Comparison of ENCODE assay signal across 8 cellular contexts in the genomic region with DNA sequence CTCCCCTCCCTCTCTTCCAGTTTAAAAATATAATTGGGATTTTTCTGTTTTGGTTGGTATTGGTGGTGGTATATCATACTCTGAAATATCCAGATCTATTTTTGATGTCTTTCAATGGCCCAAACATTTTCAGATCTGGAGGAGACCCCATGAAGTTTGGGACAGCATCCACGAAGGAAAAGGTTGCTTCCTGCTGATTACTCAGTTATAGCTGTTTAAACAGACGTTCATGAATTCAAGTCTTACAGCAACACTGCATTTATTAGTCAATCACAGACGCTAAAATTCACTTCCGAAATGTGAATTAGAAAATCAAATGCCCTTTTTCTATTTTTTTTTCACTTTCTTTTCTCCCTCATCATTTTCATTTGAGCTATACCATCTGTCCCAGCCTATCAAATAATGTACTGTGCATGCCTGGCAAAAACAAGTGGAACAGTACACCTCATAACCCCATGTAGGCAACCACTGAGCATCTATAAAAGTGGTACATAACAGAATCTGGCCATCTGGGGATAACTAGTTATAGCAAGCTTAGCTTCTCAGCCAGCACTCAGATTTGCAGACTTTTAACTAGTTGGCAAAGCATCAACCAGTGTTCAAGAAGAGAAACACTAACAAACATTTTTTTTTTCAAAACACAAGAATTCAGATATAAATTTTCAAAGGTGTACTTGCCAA.
A peak's percentile ranks its signal among the peaks of the same experiment; 100 is the strongest.
DNase-seq lines count a peak whose midpoint lies in the region; ATAC-seq, FAIRE-seq and TF ChIP-seq lines count a peak whose summit lies in the region.

No MANE protein-coding gene starts in this region.

- peak overlapping the region; percentile 91 for H3K4me2 ChIP-seq in keratinocyte (ENCODE audit: control insufficient read depth, extremely low read depth, insufficient read depth, low read depth, low read length)

- H3K27ac ChIP-seq in keratinocyte (ENCODE audit: control insufficient read depth, insufficient read depth, low read length): peak overlapping the region; percentile 83
- H3K27ac ChIP-seq in thymus (ENCODE audit: low read depth): peak overlapping the region; percentile 83

- peak overlapping the region; percentile 88 for H3K4me3 Mint-ChIP-seq in activated CD4-positive, alpha-beta T cell treated with anti-CD3 and anti-CD28 coated beads, Interleukin-2, amount 10 ng/mL, durations not matched to agents 24 days and 14 days
- H3K4me3 Mint-ChIP-seq in activated CD8-positive, alpha-beta T cell treated with anti-CD3 and anti-CD28 coated beads, Interleukin-2, amount 10 ng/mL, durations not matched to agents 7 days and 5 days: peak overlapping the region; percentile 85

- no peaks in the 10 kb centered on the region for H3K9me1 ChIP-seq in keratinocyte (ENCODE audit: control insufficient read depth, extremely low read depth, insufficient read depth, low read length)

- peaks cover 62% of the 10 kb centered on the region for H3K4me1 Mint-ChIP-seq in activated CD4-positive, alpha-beta T cell treated with anti-CD3 and anti-CD28 coated beads, Interleukin-2, amount 10 ng/mL, durations not matched to agents 24 days and 14 days
- H3K4me1 Mint-ChIP-seq in activated CD8-positive, alpha-beta T cell treated with anti-CD3 and anti-CD28 coated beads, Interleukin-2, amount 10 ng/mL, durations not matched to agents 7 days and 5 days (ENCODE audit: low read depth): peaks cover 61% of the 10 kb centered on the region

- H3K9me3 Mint-ChIP-seq in activated CD4-positive, alpha-beta T cell treated with anti-CD3 and anti-CD28 coated beads, Interleukin-2, amount 10 ng/mL, durations not matched to agents 24 days and 14 days: no peaks in the 10 kb centered on the region
- no peaks in the 10 kb centered on the region for H3K9me3 Mint-ChIP-seq in activated CD8-positive, alpha-beta T cell treated with anti-CD3 and anti-CD28 coated beads, Interleukin-2, amount 10 ng/mL, durations not matched to agents 7 days and 5 days (ENCODE audit: insufficient read depth)

- dilution Hi-C loops in keratinocyte (cut with MboI; ENCODE audit: extremely low pct_ligation_motif_present, low sequenced_read_pairs): no loop called here

- H3K27me3 ChIP-seq in keratinocyte (ENCODE audit: control insufficient read depth, extremely low read depth, insufficient read depth, low read length): no peaks in the 10 kb centered on the region
- H3K27me3 ChIP-seq in thymus (ENCODE audit: control insufficient read depth, insufficient read depth): no peaks in the 10 kb centered on the region

- peaks cover 7% of the 10 kb centered on the region for H3K79me2 ChIP-seq in keratinocyte (ENCODE audit: control insufficient read depth, insufficient read depth, low read length)

- WGBS in thymus: 43% methylated on average over 4 of the region's 4 CpGs

- FAIRE-seq in keratinocyte (lab: Jason Lieb, UNC): peak; percentile 34

- TF ChIP-seq CTCF in keratinocyte (optimal IDR thresholded peaks at IDR 0.05 in 1 of 3, IDR thresholded peaks at IDR 0.05 in 1 of 3, conservative IDR thresholded peaks at IDR 0.05 in 1 of 3; ENCODE audit: extremely low read depth in 1 of 3, insufficient read depth in 2 of 3, low read length in 3 of 3): no peak

- H2AFZ ChIP-seq in keratinocyte (ENCODE audit: control insufficient read depth, low read length): peak overlapping the region; percentile 70

- H3K9me3 ChIP-seq in keratinocyte (ENCODE audit: control insufficient read depth, low read depth, low read length) (no peaks in the 10 kb centered on the region), thymus (ENCODE audit: control insufficient read depth) (no peaks in the 10 kb centered on the region)

- no peaks in the 10 kb centered on the region for H3K36me3 ChIP-seq in keratinocyte (ENCODE audit: control insufficient read depth in 2 of 2, extremely low read depth in 1 of 2, insufficient read depth in 2 of 2, low read length in 2 of 2)
- H3K36me3 ChIP-seq in thymus (ENCODE audit: control insufficient read depth, insufficient read depth): peaks cover 5% of the 10 kb centered on the region

- H3K9ac ChIP-seq in keratinocyte (ENCODE audit: control insufficient read depth, extremely low read depth, insufficient read depth, low read length): peak overlapping the region; percentile 71

- H4K20me1 ChIP-seq in keratinocyte (ENCODE audit: control insufficient read depth, extremely low read depth, insufficient read depth, low read length): no peaks in the 10 kb centered on the region

- peaks cover 2% of the 10 kb centered on the region for H3K27me3 Mint-ChIP-seq in activated CD4-positive, alpha-beta T cell treated with anti-CD3 and anti-CD28 coated beads, Interleukin-2, amount 10 ng/mL, durations not matched to agents 24 days and 14 days
- H3K27me3 Mint-ChIP-seq in activated CD8-positive, alpha-beta T cell treated with anti-CD3 and anti-CD28 coated beads, Interleukin-2, amount 10 ng/mL, durations not matched to agents 7 days and 5 days (ENCODE audit: low read depth): no peaks in the 10 kb centered on the region

- H3K27ac Mint-ChIP-seq in activated CD4-positive, alpha-beta T cell treated with anti-CD3 and anti-CD28 coated beads, Interleukin-2, amount 10 ng/mL, durations not matched to agents 24 days and 14 days: peak overlapping the region; percentile 94
- peak overlapping the region; percentile 97 for H3K27ac Mint-ChIP-seq in activated CD8-positive, alpha-beta T cell treated with anti-CD3 and anti-CD28 coated beads, Interleukin-2, amount 10 ng/mL, durations not matched to agents 7 days and 5 days

- H3K4me3 ChIP-seq in keratinocyte (ENCODE audit: control insufficient read depth in 2 of 3, extremely low read depth in 1 of 3, insufficient read depth in 2 of 3, low read depth in 1 of 3, low read length in 3 of 3): peak overlapping the region; percentile 4 to 71 (median 69)
- H3K4me3 ChIP-seq in thymus (ENCODE audit: low read length): peak overlapping the region; percentile 53

- POLR2A ChIA-PET in activated CD8-positive, alpha-beta T cell treated with anti-CD3 and anti-CD28 coated beads, Interleukin-2, amount 10 ng/mL, durations not matched to agents 7 days and 5 days (lab: Charles Lee): interaction anchor here (0.6 to 3.1 kb wide), 14 partner anchors 9 to 673 kb away, joined by 3 to 19 read pairs (median 4); partner anchors contain the start of genes NMBR and VTA1

- H3K4me1 ChIP-seq in keratinocyte (ENCODE audit: control insufficient read depth, extremely low read depth, insufficient read depth, low read length) (peaks cover 13% of the 10 kb centered on the region), thymus (ENCODE audit: control insufficient read depth, insufficient read depth, low read length) (peaks cover 23% of the 10 kb centered on the region)

- DNase-seq in activated CD4-positive, alpha-beta T cell treated with anti-CD3 and anti-CD28 coated beads, Interleukin-2, amount 10 ng/mL, durations not matched to agents 24 days and 14 days: peak; percentile 66
- DNase-seq in activated CD4-positive, alpha-beta T cell treated with anti-CD3 and anti-CD28 coated beads for 1 hour: no peak
- no peak for DNase-seq in activated CD8-positive, alpha-beta T cell treated with anti-CD3 and anti-CD28 coated beads, Interleukin-2, amount 10 ng/mL, durations not matched to agents 7 days and 5 days
- DNase-seq in keratinocyte (ENCODE audit: low read depth, low spot score) (no peak), nucleus accumbens (lab: John Stamatoyannopoulos, UW) (no peak)

- peaks cover 30% of the 10 kb centered on the region for H3K36me3 Mint-ChIP-seq in activated CD4-positive, alpha-beta T cell treated with anti-CD3 and anti-CD28 coated beads, Interleukin-2, amount 10 ng/mL, durations not matched to agents 24 days and 14 days (ENCODE audit: low read depth)
- peaks cover 21% of the 10 kb centered on the region for H3K36me3 Mint-ChIP-seq in activated CD8-positive, alpha-beta T cell treated with anti-CD3 and anti-CD28 coated beads, Interleukin-2, amount 10 ng/mL, durations not matched to agents 7 days and 5 days (ENCODE audit: low read depth)

- CTCF ChIA-PET in activated CD8-positive, alpha-beta T cell treated with anti-CD3 and anti-CD28 coated beads, Interleukin-2, amount 10 ng/mL, durations not matched to agents 7 days and 5 days (lab: Charles Lee): interaction anchor here (0.7 to 3.2 kb wide), 13 partner anchors 8 to 127 kb away, joined by 3 to 28 read pairs (median 5); no protein-coding TSS in a partner anchor

- intact Hi-C loops in activated CD4-positive, alpha-beta T cell treated with anti-CD3 and anti-CD28 coated beads, Interleukin-2, amount 10 ng/mL, durations not matched to agents 24 days and 14 days (cut with micrococcal nuclease): loop anchor here (1.0 to 5.0 kb wide), 5 partner anchors 23 to 317 kb away; no protein-coding TSS in a partner anchor

- ATAC-seq in activated CD8-positive, alpha-beta T cell treated with anti-CD3 and anti-CD28 coated beads, Interleukin-2, amount 10 ng/mL, durations not matched to agents 7 days and 5 days: peak; percentile 46
- ATAC-seq in HG03097 (IDR thresholded peaks at IDR 0.05; ENCODE audit: low FRiP score, unreplicated experiment) (no peak), GM18861 (IDR thresholded peaks at IDR 0.05; ENCODE audit: unreplicated experiment) (no peak)
